18 cellular contexts compared by ENCODE assay signal in genomic region chr1:3071507-3072177, GRCh38. TPM values are rescaled to one million over a fixed set of nuclear protein-coding genes. Genes with fewer than 3 reads are reported as not detected.
DNase-seq lines count a peak whose midpoint lies in the region; ATAC-seq, FAIRE-seq and TF ChIP-seq lines count a peak whose summit lies in the region.
"Had no signal": no experiment of that assay in that cellular context is flagged by ENCODE, and none has a peak within 500 bp of the region (broad histone marks: within the 10 kb centered on the region; RNA-seq: fewer than 3 reads in every experiment).

No MANE protein-coding gene starts in this region.

- H3K9me3 ChIP-seq in right atrium auricular region (no peaks in the 10 kb centered on the region), left ventricle myocardium inferior (replicated peaks) (no peaks in the 10 kb centered on the region), pancreas (no peaks in the 10 kb centered on the region)

- WGBS in pancreas, 2 donors = 24 to 59% methylated on average over 16 of the region's 16 CpGs

- no peak overlapping the region for H3K4me3 ChIP-seq in right atrium auricular region
- H3K4me3 ChIP-seq in left ventricle myocardium inferior = peak overlapping the region; percentile 87
- H3K4me3 ChIP-seq in pancreas = peak overlapping the region; percentile 15 to 92 (median 85)

- intact Hi-C loops in Right ventricle myocardium superior (cut with DNase I) = loop anchor here (5.0 kb wide), 1 partner anchor 281 kb away; no protein-coding TSS in a partner anchor
- intact Hi-C loops in left ventricle myocardium inferior (cut with micrococcal nuclease) = no loop called here
- intact Hi-C loops in pancreas (cut with DNase I) = no loop called here

- in situ Hi-C loops in KBM-7 (cut with MboI; ENCODE audit: low pct_unique_long_range_greater_than_20kb, low sequenced_read_pairs) = no loop called here

- peaks cover 15 to 36% of the 10 kb centered on the region in 2 donors for H3K27me3 ChIP-seq in right atrium auricular region
- H3K27me3 ChIP-seq in left ventricle myocardium inferior (ENCODE audit: low read depth) = peaks cover 90% of the 10 kb centered on the region
- H3K27me3 ChIP-seq in pancreas = no peaks in the 10 kb centered on the region

- H3K36me3 ChIP-seq in right atrium auricular region (no peaks in the 10 kb centered on the region), left ventricle myocardium inferior (no peaks in the 10 kb centered on the region), pancreas (no peaks in the 10 kb centered on the region)

- DNase-seq in Right ventricle myocardium superior = peak; percentile 42
- no peak for DNase-seq in right atrium auricular region (ENCODE audit: low spot score)
- peak; percentile 23 for DNase-seq in left ventricle myocardium inferior
- peak in 4 of 6 donors; percentile 38 to 79 (median 52) for DNase-seq in pancreas
- no peak for DNase-seq in GM20000 (ENCODE audit: low spot score)
- no peak for DNase-seq in KBM-7
- no peak for DNase-seq in HuH-7 (ENCODE audit: low spot score)
- DNase-seq: ACHN; activated naive CD4-positive, alpha-beta T cell treated with anti-CD3 and anti-CD28 coated beads, Interleukin-2, amount 10 ng/mL, durations not matched to agents 7 days and 5 days; dermis blood vessel endothelial cell; NCI-H226; stimulated activated naive CD4-positive, alpha-beta T cell treated with Interleukin-2 at 50 U/mL for 16 hours had no signal

- ATAC-seq in Right ventricle myocardium superior (ENCODE audit: poor library complexity) (no peak), pancreas (peak in 1 of 4 donors; percentile 8), HG02981 (IDR thresholded peaks at IDR 0.05; ENCODE audit: unreplicated experiment) (no peak)

- H3K27ac ChIP-seq in right atrium auricular region = no peak overlapping the region
- peak overlapping the region; percentile 96 for H3K27ac ChIP-seq in left ventricle myocardium inferior (replicated peaks)
- H3K27ac ChIP-seq in pancreas = peak overlapping the region; percentile 79 to 96 (median 86)

- FAIRE-seq in pancreas (lab: Jason Lieb, UNC) = no peak
- FAIRE-seq: GM18507 had no signal

- TF ChIP-seq CTCF in right atrium auricular region (IDR thresholded peaks at IDR 0.05) (no peak), left ventricle myocardium inferior (IDR thresholded peaks at IDR 0.05; ENCODE audit: borderline replicate concordance) (no peak), pancreas (IDR thresholded peaks at IDR 0.05) (no peak), GM20000 (IDR thresholded peaks at IDR 0.05; ENCODE audit: extremely low read depth, missing control alignments) (no peak)

- H3K4me1 ChIP-seq in right atrium auricular region = peaks cover 0 to 38% of the 10 kb centered on the region in 2 donors
- peaks cover 77% of the 10 kb centered on the region for H3K4me1 ChIP-seq in left ventricle myocardium inferior
- peaks cover 5 to 15% (median 11%) of the 10 kb centered on the region in 3 donors for H3K4me1 ChIP-seq in pancreas

RNA-seq across cellular contexts. Expression of gene PRDM16, which starts 2.6 kb away (rescaled TPM):
- total RNA-seq in Right ventricle myocardium superior (14.2 TPM), right atrium auricular region (1 to 10 TPM in 1 of 2 donors, under 1 TPM in 1; 0.22 to 3.3 TPM), left ventricle myocardium inferior (16.6 TPM), pancreas (10 to 100 TPM; 10.7 to 19.1 (median 14.9) TPM)
- polyA plus RNA-seq in pancreas = 10 to 100 TPM in 1 of 2 donors, 1 to 10 TPM in 1; 6.6 to 19.2 TPM
- total RNA-seq: activated CD8-positive, alpha-beta memory T cell treated with anti-CD3 and anti-CD28 coated beads for 36 hours; dermis blood vessel endothelial cell; mononuclear cell had no signal

RNA-seq across cellular contexts. Expression of gene ACTRT2, which starts 50.4 kb away (rescaled TPM):
- total RNA-seq in Right ventricle myocardium superior (not detected), right atrium auricular region (not detected), left ventricle myocardium inferior (not detected), pancreas (not detected)
- not detected for polyA plus RNA-seq in pancreas
- total RNA-seq: activated CD8-positive, alpha-beta memory T cell treated with anti-CD3 and anti-CD28 coated beads for 36 hours; dermis blood vessel endothelial cell; mononuclear cell; renal cortical epithelial cell; SK-MEL-5 had no signal

Comparison
In these comparisons a context has a peak if more than half of its experiments do, and no peak if none do; other contexts are left out.
1. DNase-seq: peak in Right ventricle myocardium superior (single experiment), left ventricle myocardium inferior (single experiment) and pancreas (4 of 6); none in right atrium auricular region (single experiment), GM20000 (single experiment), KBM-7 (single experiment) and HuH-7 (single experiment).
2. H3K27ac ChIP-seq: peak in left ventricle myocardium inferior (single experiment) and pancreas (4 of 4); none in right atrium auricular region (0 of 2).
3. H3K4me3 ChIP-seq: peak in left ventricle myocardium inferior (single experiment) and pancreas (4 of 4); none in right atrium auricular region (0 of 2).